11 cellular contexts compared by ENCODE assay signal in genomic region chr11:6656581-6656915, GRCh38. TPM values are rescaled to one million over a fixed set of nuclear protein-coding genes. Genes with fewer than 3 reads are reported as not detected.
DNase-seq lines count a peak whose midpoint lies in the region; ATAC-seq and TF ChIP-seq lines count a peak whose summit lies in the region.
"Had no signal": no experiment of that assay in that cellular context is flagged by ENCODE, and none has a peak within 500 bp of the region (broad histone marks: within the 10 kb centered on the region; RNA-seq: fewer than 3 reads in every experiment).

No MANE protein-coding gene starts in this region.

- peaks cover 4% of the 10 kb centered on the region for H3F3A ChIP-seq in SK-N-SH (replicated peaks; ENCODE audit: insufficient read depth)

- POLR2A ChIA-PET in SK-N-SH (lab: Yijun Ruan, JAX) = no interaction called here

- CTCF ChIA-PET in SK-N-SH (lab: Yijun Ruan, JAX) = interaction anchor here (0.8 to 3.3 kb wide), 4 partner anchors 10 to 49 kb away, joined by 3 to 10 read pairs (median 8); partner anchors contain the start of gene MRPL17

- H3K9ac ChIP-seq in SK-N-SH (no peak overlapping the region), SK-N-MC (ENCODE audit: insufficient read length) (peak overlapping the region; percentile 72)

- TF ChIP-seq EP300 in SK-N-SH (IDR thresholded peaks at IDR 0.05; ENCODE audit: borderline replicate concordance in 1 of 2, low read depth in 1 of 2, low read length in 1 of 2) (no peak), sigmoid colon (IDR thresholded peaks at IDR 0.05) (no peak)

- intact Hi-C loops in sigmoid colon (cut with DNase I) = no loop called here

- H2AFZ ChIP-seq in SK-N-SH (ENCODE audit: low read depth) = no peak overlapping the region
- peak overlapping the region; percentile 64 for H2AFZ ChIP-seq in hepatocyte

- H3K27ac ChIP-seq in SK-N-SH (ENCODE audit: low read depth in 2 of 2, low read length in 1 of 2) (no peak overlapping the region; a peak in 1 of 4 replicates), SK-N-MC (peak overlapping the region; percentile 46; the same call in 1 of the 2 replicates), hepatocyte (peak overlapping the region; percentile 87), sigmoid colon (peak overlapping the region in 3 of 4 donors; percentile 81 to 91 (median 88))
- H3K27ac ChIP-seq: 22Rv1 had no signal

- no peaks in the 10 kb centered on the region for H3K36me3 ChIP-seq in SK-N-SH (replicated peaks in 1 of 2; ENCODE audit: control insufficient read depth in 1 of 2, insufficient read depth in 2 of 2, low read length in 1 of 2)
- 0 out of 2 replicates have a peak, but pooled peaks cover 2% of the 10 kb centered on the region for H3K36me3 ChIP-seq in SK-N-MC (ENCODE audit: insufficient read depth, low read length)
- no peaks in the 10 kb centered on the region for H3K36me3 ChIP-seq in hepatocyte (replicated peaks; ENCODE audit: insufficient read depth, low read depth)
- no peaks in the 10 kb centered on the region for H3K36me3 ChIP-seq in sigmoid colon
- H3K36me3 ChIP-seq: left lung had no signal

- 87% methylated on average over 4 of the region's 4 CpGs for WGBS in SK-N-SH (ENCODE audit: low lambda C conversion rate)
- 66% methylated on average over 4 of the region's 4 CpGs for WGBS in hepatocyte (ENCODE audit: low lambda C conversion rate, missing lambda C conversion rate)
- 54 to 75% methylated on average over 4 of the region's 4 CpGs for WGBS in sigmoid colon, 2 donors

- H3K27me3 ChIP-seq in SK-N-SH (ENCODE audit: insufficient read depth) (no peaks in the 10 kb centered on the region), hepatocyte (peaks cover 23% of the 10 kb centered on the region), sigmoid colon (no peaks in the 10 kb centered on the region)

- H3K79me2 ChIP-seq in SK-N-SH (ENCODE audit: insufficient read depth) = no peaks in the 10 kb centered on the region
- H3K79me2 ChIP-seq in hepatocyte = peaks cover 43% of the 10 kb centered on the region

- H3K4me3 ChIP-seq in SK-N-SH (ENCODE audit: low read depth in 2 of 2, low read length in 1 of 2) (no peak overlapping the region; a peak in 1 of 4 replicates), SK-N-MC (peak overlapping the region; percentile 86), hepatocyte (peak overlapping the region; percentile 38), sigmoid colon (peak overlapping the region in 3 of 4 donors; percentile 61 to 68 (median 67))

- H3K9me3 ChIP-seq in SK-N-SH = no peaks in the 10 kb centered on the region
- H3K9me3 ChIP-seq in SK-N-MC (ENCODE audit: low read depth, low read length) = no peaks in the 10 kb centered on the region
- no peaks in the 10 kb centered on the region for H3K9me3 ChIP-seq in hepatocyte (ENCODE audit: low read depth)
- H3K9me3 ChIP-seq in sigmoid colon = no peaks in the 10 kb centered on the region
- H3K9me3 ChIP-seq: left lung had no signal

- TF ChIP-seq CTCF in SK-N-SH (IDR thresholded peaks at IDR 0.05) = no peak
- no peak for TF ChIP-seq CTCF in hepatocyte (IDR thresholded peaks at IDR 0.05; ENCODE audit: poor library complexity)
- TF ChIP-seq CTCF in sigmoid colon (IDR thresholded peaks at IDR 0.05) = no peak
- TF ChIP-seq CTCF in GM10266 (IDR thresholded peaks at IDR 0.05; ENCODE audit: control insufficient read depth, insufficient read depth, low read depth, missing control alignments) = no peak

- H4K20me1 ChIP-seq in SK-N-SH (ENCODE audit: insufficient read depth) = no peaks in the 10 kb centered on the region
- H4K20me1 ChIP-seq in hepatocyte (ENCODE audit: insufficient read depth, poor library complexity, severe bottlenecking) = peaks cover 10% of the 10 kb centered on the region

- peaks cover 0 to 25% of the 10 kb centered on the region in 2 experiments; a peak in 1 of 4 replicates for H3K4me1 ChIP-seq in SK-N-SH (ENCODE audit: control insufficient read depth in 1 of 2, insufficient read depth in 2 of 2, low read depth in 1 of 2, low read length in 1 of 2)
- peaks cover 5% of the 10 kb centered on the region for H3K4me1 ChIP-seq in hepatocyte (ENCODE audit: insufficient read depth)
- peaks cover 0 to 34% (median 24%) of the 10 kb centered on the region in 4 donors for H3K4me1 ChIP-seq in sigmoid colon

- ATAC-seq in SK-N-SH treated with all-trans-retinoic acid at 6 μM for 48 hours (no peak), HG03045 (IDR thresholded peaks at IDR 0.05; ENCODE audit: unreplicated experiment) (no peak)

- TF ChIP-seq POLR2A in sigmoid colon (IDR thresholded peaks at IDR 0.05) = no peak

- no peak for TF ChIP-seq RAD21 in SK-N-SH (IDR thresholded peaks at IDR 0.05; ENCODE audit: low read length)

- H3K4me2 ChIP-seq in SK-N-SH = peak overlapping the region; percentile 39
- H3K4me2 ChIP-seq in hepatocyte = peak overlapping the region; percentile 70

- H3K9me2 ChIP-seq in SK-N-SH (no peaks in the 10 kb centered on the region), hepatocyte (replicated peaks; ENCODE audit: insufficient read depth) (no peaks in the 10 kb centered on the region)

- DNase-seq in SK-N-SH (no peak), SK-N-MC (ENCODE audit: low read depth, low spot score) (no peak), hepatocyte (ENCODE audit: low spot score) (no peak), sigmoid colon (no peak), ureter (ENCODE audit: low spot score) (no peak), GM10266 (ENCODE audit: extremely low spot score) (no peak)
- DNase-seq: left lung; stimulated activated CD4-positive, alpha-beta T cell treated with anti-CD3 and anti-CD28 coated beads, Interleukin-12 subunit alpha, Interleukin-12 subunit beta, amount 100 ng/mL, for 4 hours had no signal

TF ChIP-seq in SK-N-SH, 30 proteins besides CTCF, POLR2A, EP300 and RAD21 (continues in another document):
- no peak for TF ChIP-seq USF2 (IDR thresholded peaks at IDR 0.05; ENCODE audit: borderline replicate concordance, low read depth, low read length)
- no peak for TF ChIP-seq FOXM1 (IDR thresholded peaks at IDR 0.05; ENCODE audit: low read depth)
- TF ChIP-seq SIN3A (IDR thresholded peaks at IDR 0.05; ENCODE audit: borderline replicate concordance, low read depth, low read length) = no peak

TF ChIP-seq in SK-N-SH treated with all-trans-retinoic acid at 6 μM for 48 hours, 23 proteins besides CTCF, POLR2A, EP300 and RAD21:
- no peak for TF ChIP-seq RARB (CRISPR knock-in tag; IDR thresholded peaks at IDR 0.05)

RNA-seq across cellular contexts. Expression of gene DCHS1, which starts 0.9 kb away (rescaled TPM):
- polyA plus RNA-seq in SK-N-SH (2012; rRNA removed) = 3.0 and 5.7 TPM in 2 replicates
- 1.0 and 2.3 TPM in 2 replicates for polyA plus RNA-seq in SK-N-SH (2012; cell fraction: cytosol; rRNA removed)
- 8.8 and 12.0 TPM in 2 replicates for polyA plus RNA-seq in SK-N-SH (2012; cell fraction: nucleus; rRNA removed)
- 8.5 and 15.2 TPM in 2 replicates for total RNA-seq in hepatocyte
- 6.3 and 8.0 TPM in 2 replicates for polyA plus RNA-seq in hepatocyte
- 10 to 100 TPM; 21.7 to 57.1 (median 32.2) TPM for total RNA-seq in sigmoid colon
- polyA plus RNA-seq in sigmoid colon = 1 to 10 TPM in 1 of 3 donors, under 1 TPM in 2; under 0.01 to 6.3 (median 0.46) TPM
- total RNA-seq in ureter = 26.0 TPM

RNA-seq across cellular contexts. Expression of gene MRPL17, which starts 26.6 kb away (rescaled TPM):
- polyA plus RNA-seq in SK-N-SH (2012; rRNA removed) = 88.3 and 88.6 TPM in 2 replicates
- polyA plus RNA-seq in SK-N-SH (2012; cell fraction: cytosol; rRNA removed) = 77.8 and 86.6 TPM in 2 replicates
- 48.0 and 55.8 TPM in 2 replicates for polyA plus RNA-seq in SK-N-SH (2012; cell fraction: nucleus; rRNA removed)
- total RNA-seq in hepatocyte = 34.5 and 71.9 TPM in 2 replicates
- 62.7 and 71.9 TPM in 2 replicates for polyA plus RNA-seq in hepatocyte
- total RNA-seq in sigmoid colon = 10 to 100 TPM; 18.3 to 97.5 (median 20.1) TPM
- polyA plus RNA-seq in sigmoid colon = 10 to 100 TPM; 23.4 to 51.1 (median 28.9) TPM
- total RNA-seq in ureter = 50.2 TPM

RNA-seq across cellular contexts. Expression of gene TPP1, which starts 37.3 kb away (rescaled TPM):
- polyA plus RNA-seq in SK-N-SH (2012; rRNA removed) = 94.0 and 105 TPM in 2 replicates
- polyA plus RNA-seq in SK-N-SH (2012; cell fraction: cytosol; rRNA removed) = 81.8 and 90.2 TPM in 2 replicates
- 115 and 129 TPM in 2 replicates for polyA plus RNA-seq in SK-N-SH (2012; cell fraction: nucleus; rRNA removed)
- total RNA-seq in hepatocyte = 68.4 and 105 TPM in 2 replicates
- 170 and 185 TPM in 2 replicates for polyA plus RNA-seq in hepatocyte
- 10 to 100 TPM; 39.8 to 58.8 (median 45.9) TPM for total RNA-seq in sigmoid colon
- 10 to 100 TPM; 13.2 to 60.3 (median 55.5) TPM for polyA plus RNA-seq in sigmoid colon
- total RNA-seq in ureter = 60.0 TPM

RNA-seq across cellular contexts. Expression of gene TAF10, which starts 44.5 kb away (rescaled TPM):
- polyA plus RNA-seq in SK-N-SH (2012; rRNA removed) = 163 and 213 TPM in 2 replicates
- 157 and 188 TPM in 2 replicates for polyA plus RNA-seq in SK-N-SH (2012; cell fraction: cytosol; rRNA removed)
- 180 and 245 TPM in 2 replicates for polyA plus RNA-seq in SK-N-SH (2012; cell fraction: nucleus; rRNA removed)
- 29.5 and 33.3 TPM in 2 replicates for total RNA-seq in hepatocyte
- 248 and 295 TPM in 2 replicates for polyA plus RNA-seq in hepatocyte
- total RNA-seq in sigmoid colon = 10 to 100 TPM; 33.2 to 60.0 (median 49.0) TPM
- polyA plus RNA-seq in sigmoid colon = 100 to 1,000 TPM in 2 of 3 donors, 10 to 100 TPM in 1; 67.6 to 148 (median 129) TPM
- total RNA-seq in ureter = 176 TPM

RNA-seq across cellular contexts. Expression of gene ILK, which starts 53.0 kb away (rescaled TPM):
- polyA plus RNA-seq in SK-N-SH (2012; rRNA removed) (241 and 268 TPM in 2 replicates), hepatocyte (126 and 135 TPM in 2 replicates), sigmoid colon (100 to 1,000 TPM in 2 of 3 donors, 10 to 100 TPM in 1; 93.7 to 117 (median 100) TPM)
- 142 and 187 TPM in 2 replicates for polyA plus RNA-seq in SK-N-SH (2012; cell fraction: cytosol; rRNA removed)
- polyA plus RNA-seq in SK-N-SH (2012; cell fraction: nucleus; rRNA removed) = 370 and 429 TPM in 2 replicates
- total RNA-seq in hepatocyte (110 and 114 TPM in 2 replicates), sigmoid colon (100 to 1,000 TPM; 450 to 607 (median 548) TPM), ureter (192 TPM)

Comparison
In these comparisons a context has a peak if more than half of its experiments do, and no peak if none do; other contexts are left out.
1. H3K27ac ChIP-seq: peak in SK-N-MC (single experiment), hepatocyte (single experiment) and sigmoid colon (3 of 4); none in SK-N-SH (0 of 2).
2. H3K4me3 ChIP-seq: peak in SK-N-MC (single experiment), hepatocyte (single experiment) and sigmoid colon (3 of 4); none in SK-N-SH (0 of 2).